In the genomic region with DNA sequence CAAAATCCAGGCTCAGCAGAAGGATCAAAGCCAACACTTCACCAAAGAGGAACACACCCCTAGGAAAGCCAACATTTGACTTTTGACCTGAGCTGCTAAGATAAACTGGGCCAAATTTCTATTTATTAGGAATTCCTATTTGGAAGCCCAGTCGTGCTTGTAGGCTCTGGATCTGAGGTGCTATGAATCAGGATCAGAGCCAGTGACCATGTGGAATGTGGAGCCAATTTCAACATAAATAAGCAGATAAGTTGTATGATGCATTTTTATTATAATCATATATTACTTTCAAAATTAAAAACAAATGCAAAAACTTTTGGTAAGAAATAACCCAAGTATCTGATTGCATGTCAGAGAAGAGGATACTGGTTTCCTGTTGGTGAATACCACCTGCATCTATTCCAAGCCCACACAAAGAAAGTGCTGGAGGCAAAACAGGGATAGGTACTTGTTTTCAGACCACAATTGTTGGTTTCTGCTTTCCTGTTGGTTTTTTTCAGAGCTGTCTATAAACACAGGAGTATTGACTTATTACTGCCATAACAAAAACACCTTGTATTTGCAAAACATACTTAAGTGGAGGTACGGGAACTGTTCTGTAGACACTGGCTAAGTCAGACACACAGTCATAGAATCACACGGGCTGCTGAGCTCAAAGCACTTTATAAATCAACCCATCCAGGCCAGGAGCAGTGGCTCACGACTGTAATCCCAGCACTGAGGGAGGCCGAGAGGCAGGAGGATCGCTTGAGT, we compare ENCODE assay signal across 21 cellular contexts. TPM values are rescaled to one million over a fixed set of nuclear protein-coding genes. Genes with fewer than 3 reads are reported as not detected.
DNase-seq lines count a peak whose midpoint lies in the region; ATAC-seq and TF ChIP-seq lines count a peak whose summit lies in the region.
"Had no signal": no experiment of that assay in that cellular context is flagged by ENCODE, and none has a peak within 500 bp of the region (broad histone marks: within the 10 kb centered on the region; RNA-seq: fewer than 3 reads in every experiment).

No MANE protein-coding gene starts in this region.

- H3K4me1 Mint-ChIP-seq in endothelial cell (ENCODE audit: unreplicated experiment) = peaks cover 59% of the 10 kb centered on the region
- peaks cover 30% of the 10 kb centered on the region for H3K4me1 Mint-ChIP-seq in activated CD8-positive, alpha-beta T cell treated with anti-CD3 and anti-CD28 coated beads for 36 hours (ENCODE audit: low read depth)

- H3K27me3 Mint-ChIP-seq in endothelial cell (ENCODE audit: unreplicated experiment) = no peaks in the 10 kb centered on the region
- H3K27me3 Mint-ChIP-seq in activated CD8-positive, alpha-beta T cell treated with anti-CD3 and anti-CD28 coated beads for 36 hours = no peaks in the 10 kb centered on the region
- H3K27me3 Mint-ChIP-seq: activated naive CD8-positive, alpha-beta T cell treated with anti-CD3 and anti-CD28 coated beads for 36 hours; T-cell had no signal

- intact Hi-C loops in activated CD8-positive, alpha-beta T cell treated with anti-CD3 and anti-CD28 coated beads for 36 hours (cut with micrococcal nuclease) = no loop called here

- no peaks in the 10 kb centered on the region for H3K36me3 Mint-ChIP-seq in endothelial cell (ENCODE audit: low read depth, unreplicated experiment)
- no peaks in the 10 kb centered on the region for H3K36me3 Mint-ChIP-seq in activated CD8-positive, alpha-beta T cell treated with anti-CD3 and anti-CD28 coated beads for 36 hours (ENCODE audit: low read depth)
- H3K36me3 Mint-ChIP-seq: activated naive CD8-positive, alpha-beta T cell treated with anti-CD3 and anti-CD28 coated beads for 36 hours; natural killer cell had no signal

- H3K9me3 Mint-ChIP-seq in endothelial cell (ENCODE audit: unreplicated experiment) = no peaks in the 10 kb centered on the region
- H3K9me3 Mint-ChIP-seq in activated CD8-positive, alpha-beta T cell treated with anti-CD3 and anti-CD28 coated beads for 36 hours = no peaks in the 10 kb centered on the region
- H3K9me3 Mint-ChIP-seq: activated naive CD8-positive, alpha-beta T cell treated with anti-CD3 and anti-CD28 coated beads for 36 hours; activated T-cell treated with anti-CD3 and anti-CD28 coated beads, Interleukin-2, amount 50 U/mL, for 4 hours; CD14-positive monocyte; endodermal cell; natural killer cell; T-cell had no signal

- peak overlapping the region; percentile 85 for H3K27ac Mint-ChIP-seq in endothelial cell (ENCODE audit: unreplicated experiment)
- H3K27ac Mint-ChIP-seq in activated CD8-positive, alpha-beta T cell treated with anti-CD3 and anti-CD28 coated beads for 36 hours = no peak overlapping the region
- H3K27ac Mint-ChIP-seq: activated naive CD8-positive, alpha-beta T cell treated with anti-CD3 and anti-CD28 coated beads for 36 hours; CD14-positive monocyte; endodermal cell; T-cell had no signal

- POLR2A ChIA-PET in activated CD8-positive, alpha-beta T cell treated with anti-CD3 and anti-CD28 coated beads for 36 hours (lab: Charles Lee) = no interaction called here

- CTCF ChIA-PET in activated CD8-positive, alpha-beta T cell treated with anti-CD3 and anti-CD28 coated beads for 36 hours (lab: Charles Lee) = interaction anchor here (0.6 to 1.8 kb wide), 3 partner anchors 14 to 152 kb away, joined by 3 to 12 read pairs (median 7); no protein-coding TSS in a partner anchor

- no peak for ATAC-seq in activated CD8-positive, alpha-beta T cell treated with anti-CD3 and anti-CD28 coated beads for 36 hours
- no peak for ATAC-seq in GM18502 (IDR thresholded peaks at IDR 0.05; ENCODE audit: poor library complexity, unreplicated experiment)
- ATAC-seq: activated T-cell treated with anti-CD3 and anti-CD28 coated beads, Interleukin-2, amount 50 U/mL, for 4 hours; natural killer cell; psoas muscle; T-cell; upper lobe of right lung had no signal

- TF ChIP-seq CTCF in endothelial cell (IDR thresholded peaks at IDR 0.05; ENCODE audit: unreplicated experiment) = no peak
- TF ChIP-seq CTCF in activated CD8-positive, alpha-beta T cell treated with anti-CD3 and anti-CD28 coated beads for 36 hours (IDR thresholded peaks at IDR 0.05) = no peak

- H3K4me3 Mint-ChIP-seq in endothelial cell (ENCODE audit: unreplicated experiment) = peak overlapping the region; percentile 56
- no peak overlapping the region for H3K4me3 Mint-ChIP-seq in activated CD8-positive, alpha-beta T cell treated with anti-CD3 and anti-CD28 coated beads for 36 hours
- H3K4me3 Mint-ChIP-seq: activated naive CD8-positive, alpha-beta T cell treated with anti-CD3 and anti-CD28 coated beads for 36 hours; activated T-cell treated with anti-CD3 and anti-CD28 coated beads, Interleukin-2, amount 50 U/mL, for 4 hours; CD14-positive monocyte; endodermal cell; natural killer cell; T-cell had no signal

- DNase-seq in NCI-H748 (lab: John Stamatoyannopoulos, UW; ENCODE audit: unreplicated experiment) (peak; percentile 56), NCI-H748 treated with DMSO at 0.1 percent for 48 hours (lab: John Stamatoyannopoulos, UW) (no peak), NCI-H2107 (lab: John Stamatoyannopoulos, UW) (peak; percentile 22), endothelial cell (ENCODE audit: low spot score) (no peak), ecto neural progenitor cell (ENCODE audit: low spot score) (no peak), EL (no peak)
- no peak for DNase-seq in activated CD8-positive, alpha-beta T cell treated with anti-CD3 and anti-CD28 coated beads for 36 hours
- DNase-seq: activated CD4-positive, alpha-beta T cell treated with anti-CD3 and anti-CD28 coated beads, Interleukin-2, amount 50 U/mL, for 48 hours; activated naive CD8-positive, alpha-beta T cell treated with anti-CD3 and anti-CD28 coated beads for 36 hours; activated T-cell treated with anti-CD3 and anti-CD28 coated beads, Interleukin-2, amount 50 U/mL, for 4 hours; caudate nucleus; endodermal cell; H7; natural killer cell; NCI-H187 treated with DMSO at 0.1 percent for 48 hours; psoas muscle; stimulated activated naive CD4-positive, alpha-beta T cell; T-cell; upper lobe of right lung had no signal

RNA-seq across cellular contexts. Expression of gene ARL15, which starts 52.8 kb away (rescaled TPM):
- 102 TPM for total RNA-seq in endothelial cell (ENCODE audit: unreplicated experiment)
- total RNA-seq in activated CD8-positive, alpha-beta T cell treated with anti-CD3 and anti-CD28 coated beads for 36 hours = 1 to 10 TPM; 5.7 to 6.3 TPM

Comparison
In these comparisons a context has a peak if more than half of its experiments do, and no peak if none do; other contexts are left out.
1. DNase-seq: peak in NCI-H748 (single experiment) and NCI-H2107 (single experiment); none in NCI-H748 treated with DMSO at 0.1 percent for 48 hours (single experiment), endothelial cell (single experiment), ecto neural progenitor cell (single experiment), EL (single experiment) and activated CD8-positive, alpha-beta T cell treated with anti-CD3 and anti-CD28 coated beads for 36 hours (single experiment).
2. RNA of gene ARL15, which starts 52.8 kb away (total RNA-seq): 102 TPM in endothelial cell (single experiment); 5.7 to 6.3 TPM in activated CD8-positive, alpha-beta T cell treated with anti-CD3 and anti-CD28 coated beads for 36 hours; every median in the first group is over 10 times any median in the second.